In the genomic region with DNA sequence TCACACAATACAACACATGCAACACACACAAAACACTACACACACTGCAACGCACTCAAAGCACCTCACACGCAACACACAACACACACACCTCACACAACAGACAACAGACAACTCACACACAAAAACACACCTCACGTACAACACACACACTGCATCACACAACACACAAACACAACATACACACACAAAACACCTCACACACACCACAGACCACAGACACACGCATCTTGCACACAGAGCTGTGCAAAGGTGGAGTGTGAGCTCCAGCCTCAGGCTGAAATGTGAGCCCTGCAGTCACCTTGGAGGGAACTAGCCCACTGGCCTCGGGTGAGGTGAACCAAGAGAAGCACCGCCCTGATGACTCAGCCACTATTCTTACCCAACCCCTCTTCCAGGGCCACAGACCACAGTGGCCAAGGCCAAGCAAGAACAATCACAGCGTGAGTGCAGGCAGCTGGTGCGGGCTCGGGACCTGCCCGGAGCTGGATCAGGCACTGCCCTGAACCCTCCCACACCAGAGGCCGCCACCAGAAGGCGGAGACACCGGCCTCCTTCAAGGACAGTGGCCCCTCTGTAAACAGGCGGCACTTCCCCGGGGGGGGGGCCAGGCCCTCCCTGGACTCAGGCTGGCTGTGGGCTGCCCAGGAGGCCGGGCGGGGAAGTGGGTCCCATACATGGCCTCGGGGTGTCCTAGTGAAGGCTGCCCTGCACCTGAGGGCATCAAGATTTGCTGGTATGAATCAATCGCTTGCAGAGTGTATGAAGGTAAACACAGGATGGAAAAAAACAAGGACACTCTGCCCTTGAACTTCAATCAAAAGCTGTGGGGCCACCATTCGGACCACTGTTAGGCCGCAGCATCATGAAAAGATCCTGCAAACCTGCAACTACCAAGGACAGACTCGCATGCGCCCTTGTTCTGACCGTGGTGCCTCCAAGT, we compare ENCODE assay signal across 7 cellular contexts.
DNase-seq lines count a peak whose midpoint lies in the region; ATAC-seq and TF ChIP-seq lines count a peak whose summit lies in the region.

No MANE protein-coding gene starts in this region.

- ATAC-seq in GM21367 (IDR thresholded peaks at IDR 0.05; ENCODE audit: unreplicated experiment) (peak; percentile 75), HG03469 (IDR thresholded peaks at IDR 0.05; ENCODE audit: unreplicated experiment) (peak; percentile 83), RWPE2 (ENCODE audit: low read depth) (peak; percentile 97), esophagus mucosa (peak; percentile 85), natural killer cell (peak; percentile 47 to 83 (median 80))

- H3K27me3 Mint-ChIP-seq in natural killer cell (ENCODE audit: low read depth in 2 of 2), result no peaks in the 10 kb centered on the region

- H3K4me3 Mint-ChIP-seq in natural killer cell, result no peak overlapping the region

- no peaks in the 10 kb centered on the region for H3K9me3 ChIP-seq in RWPE2 (ENCODE audit: severe bottlenecking)

- H3K27me3 ChIP-seq in RWPE2 (ENCODE audit: insufficient read depth, poor library complexity, severe bottlenecking), result no peaks in the 10 kb centered on the region

- H3K4me3 ChIP-seq in RWPE2 (ENCODE audit: severe bottlenecking), result no peak overlapping the region

- H3K36me3 Mint-ChIP-seq in natural killer cell, result no peaks in the 10 kb centered on the region

- intact Hi-C loops in natural killer cell (cut with micrococcal nuclease), result no loop called here

- DNase-seq in GM04504 (ENCODE audit: low read depth), result peak; percentile 92
- peak; percentile 95 for DNase-seq in RWPE2 (ENCODE audit: low spot score)
- DNase-seq in natural killer cell, result peak; percentile 26
- no peak for DNase-seq in NCI-H1417 treated with DMSO at 0.1 percent for 48 hours (lab: John Stamatoyannopoulos, UW)

- no peaks in the 10 kb centered on the region for H3K9me3 Mint-ChIP-seq in natural killer cell

- no peak overlapping the region for H3K27ac Mint-ChIP-seq in natural killer cell

- no peaks in the 10 kb centered on the region for H3K4me1 Mint-ChIP-seq in natural killer cell

- peak overlapping the region; percentile 25 for H3K27ac ChIP-seq in RWPE2 (ENCODE audit: poor library complexity, severe bottlenecking)

- H3K4me1 ChIP-seq in RWPE2 (ENCODE audit: insufficient read depth, poor library complexity, severe bottlenecking), result peaks cover 15% of the 10 kb centered on the region

- H3K36me3 ChIP-seq in RWPE2 (ENCODE audit: low read depth), result no peaks in the 10 kb centered on the region

- peak; percentile 32 for TF ChIP-seq CTCF in RWPE2 (IDR thresholded peaks at IDR 0.05; ENCODE audit: poor library complexity, severe bottlenecking)
- TF ChIP-seq CTCF in natural killer cell (IDR thresholded peaks at IDR 0.05), result no peak
